26 cellular contexts compared by ENCODE assay signal in genomic region chr2:71689393-71689792, GRCh38.
"Had no signal": no experiment of that assay in that cellular context is flagged by ENCODE, and none has a peak within 500 bp of the region (broad histone marks: within the 10 kb centered on the region; RNA-seq: fewer than 3 reads in every experiment).

No MANE protein-coding gene starts in this region.

- H3K9me3 Mint-ChIP-seq: activated CD8-positive, alpha-beta T cell treated with anti-CD3 and anti-CD28 coated beads for 36 hours; activated naive CD4-positive, alpha-beta T cell treated with anti-CD3 and anti-CD28 coated beads, Interleukin-2, amount 50 U/mL, for 72 hours; activated naive CD8-positive, alpha-beta T cell treated with anti-CD3 and anti-CD28 coated beads, Interleukin-2, amount 50 U/mL, for 24 hours; T-helper 1 cell treated with Interleukin-12 subunit alpha and Interleukin-12 subunit beta and Interleukin-4 antibody, amounts not matched to agents 30 μg/mL and 1 μg/mL, for 36 hours had no signal

- H3K9ac ChIP-seq: KMS-11 had no signal

- H3K27ac ChIP-seq: ascending aorta, body of pancreas, KMS-11, SJSA1 had no signal

- H3K36me3 Mint-ChIP-seq: activated naive CD4-positive, alpha-beta T cell treated with anti-CD3 and anti-CD28 coated beads, Interleukin-2, amount 50 U/mL, for 72 hours had no signal

- DNase-seq: activated CD4-positive, alpha-beta T cell treated with anti-CD3 and anti-CD28 coated beads for 4 hours; activated CD8-positive, alpha-beta memory T cell treated with anti-CD3 and anti-CD28 coated beads, Interleukin-2, amount 50 U/mL, for 48 hours; activated CD8-positive, alpha-beta T cell treated with anti-CD3 and anti-CD28 coated beads for 36 hours; activated naive CD4-positive, alpha-beta T cell treated with Interleukin-2 at 50 U/mL for 16 hours; activated naive CD8-positive, alpha-beta T cell treated with anti-CD3 and anti-CD28 coated beads, Interleukin-2, amount 50 U/mL, for 24 hours; activated T-cell treated with anti-CD3 and anti-CD28 coated beads, Interleukin-2, amount 50 U/mL, for 1 hour; amniotic stem cell; MG63; MV-4-11; NCI-H1092 treated with DMSO at 0.1 percent for 48 hours; NCI-H1417 treated with DMSO at 0.1 percent for 48 hours; NCI-H1694; NCI-H2029; NCI-H2107; NCI-H2171 treated with DMSO at 0.1 percent for 48 hours; NCI-H226; NCI-H526; NCI-H82; SHP77; SW 1271 had no signal

- H3K36me3 ChIP-seq: ascending aorta, MG63 had no signal

- H3K4me3 Mint-ChIP-seq: activated CD8-positive, alpha-beta T cell treated with anti-CD3 and anti-CD28 coated beads for 36 hours; activated naive CD8-positive, alpha-beta T cell treated with anti-CD3 and anti-CD28 coated beads, Interleukin-2, amount 50 U/mL, for 24 hours; T-helper 1 cell treated with Interleukin-12 subunit alpha and Interleukin-12 subunit beta and Interleukin-4 antibody, amounts not matched to agents 30 μg/mL and 1 μg/mL, for 36 hours had no signal

- H3K4me2 ChIP-seq: KMS-11 had no signal

- H3K27me3 Mint-ChIP-seq: activated CD8-positive, alpha-beta T cell treated with anti-CD3 and anti-CD28 coated beads for 36 hours; activated naive CD8-positive, alpha-beta T cell treated with anti-CD3 and anti-CD28 coated beads, Interleukin-2, amount 50 U/mL, for 24 hours had no signal

- H3K4me1 Mint-ChIP-seq: activated naive CD8-positive, alpha-beta T cell treated with anti-CD3 and anti-CD28 coated beads, Interleukin-2, amount 50 U/mL, for 24 hours had no signal

- H3K9me3 ChIP-seq: ascending aorta, body of pancreas, MG63, SJSA1 had no signal

- H3K27ac Mint-ChIP-seq: activated CD8-positive, alpha-beta T cell treated with anti-CD3 and anti-CD28 coated beads for 36 hours; activated naive CD4-positive, alpha-beta T cell treated with anti-CD3 and anti-CD28 coated beads, Interleukin-2, amount 50 U/mL, for 72 hours; activated naive CD8-positive, alpha-beta T cell treated with anti-CD3 and anti-CD28 coated beads, Interleukin-2, amount 50 U/mL, for 24 hours; T-helper 1 cell treated with Interleukin-12 subunit alpha and Interleukin-12 subunit beta and Interleukin-4 antibody, amounts not matched to agents 30 μg/mL and 1 μg/mL, for 36 hours had no signal

- H3K4me3 ChIP-seq: ascending aorta, body of pancreas, MG63, SJSA1 had no signal

- H3K27me3 ChIP-seq: ascending aorta, body of pancreas, MG63, SJSA1 had no signal

- H3K4me1 ChIP-seq: body of pancreas, SJSA1 had no signal
